Comparison of ENCODE assay signal across 1 cellular context in the genomic region with DNA sequence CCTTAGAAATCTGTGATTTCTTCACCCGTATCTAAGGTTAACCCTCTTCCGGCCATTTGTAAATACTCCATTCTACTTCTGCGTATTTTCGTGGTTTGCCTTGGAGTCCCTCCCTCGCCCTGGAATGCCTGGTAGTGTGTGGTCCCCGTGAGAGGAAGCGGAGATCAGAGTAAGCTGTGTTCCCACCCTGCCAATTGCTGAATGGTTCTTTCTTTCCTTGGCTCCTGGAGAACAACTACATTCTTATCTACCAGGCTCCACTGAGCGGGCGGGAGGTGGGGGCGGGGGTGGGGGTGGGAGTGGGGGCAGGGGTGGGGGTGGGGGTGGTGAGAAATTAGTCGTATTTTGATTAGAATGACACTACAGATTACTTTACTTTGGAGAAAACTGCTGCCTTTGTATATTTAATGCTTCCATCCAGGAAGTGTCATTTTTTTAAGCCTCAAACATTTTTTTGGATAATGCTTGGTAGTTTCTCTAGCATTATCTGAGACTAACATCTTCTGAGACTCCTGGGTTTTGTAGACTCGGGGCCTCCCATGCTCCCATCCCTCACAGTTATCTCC.
TF ChIP-seq lines count a peak whose summit lies in the region.

No MANE protein-coding gene starts in this region.

TF ChIP-seq in H1, 55 proteins besides CTCF, POLR2A, EP300 and RAD21:
- TF ChIP-seq BACH1 (IDR thresholded peaks at IDR 0.05; ENCODE audit: low read length) (no peak), TAF7 (optimal IDR thresholded peaks at IDR 0.05; ENCODE audit: borderline replicate concordance, low read depth, low read length) (no peak), SRF (IDR thresholded peaks at IDR 0.05; ENCODE audit: low read depth, low read length) (no peak), FOSL1 (IDR thresholded peaks at IDR 0.05; ENCODE audit: insufficient read depth, low read depth, low read length) (no peak), TEAD4 (IDR thresholded peaks at IDR 0.05; ENCODE audit: low read depth, low read length) (0 out of 2 replicates have a peak, but pooled peaks have one; percentile 17)
